Comparison of ENCODE assay signal across 21 cellular contexts in genomic region chr15:77863491-77864105, GRCh38.
DNase-seq lines count a peak whose midpoint lies in the region; ATAC-seq and TF ChIP-seq lines count a peak whose summit lies in the region.
"Had no signal": no experiment of that assay in that cellular context is flagged by ENCODE, and none has a peak within 500 bp of the region (broad histone marks: within the 10 kb centered on the region; RNA-seq: fewer than 3 reads in every experiment).

No MANE protein-coding gene starts in this region.

- peak; percentile 46 for DNase-seq in activated effector memory CD4-positive, alpha-beta T cell treated with anti-CD3 and anti-CD28 coated beads, Interleukin-2, amount 50 U/mL, for 16 hours
- DNase-seq in activated effector memory CD4-positive, alpha-beta T cell treated with Interleukin-2 at 50 U/mL for 16 hours: no peak
- DNase-seq in RWPE2 (ENCODE audit: low spot score) (peak; percentile 66), islet precursor cell (peak; percentile 58), posterior vena cava (ENCODE audit: low spot score) (peak; percentile 58), iPS-NIHi11 (ENCODE audit: low spot score) (no peak)
- DNase-seq: 8988T; C1 segment of cervical spinal cord; CD8-positive, alpha-beta T cell; GOT3; HFFc6; IMR-90; NCI-H1105; NCI-H146; NCI-H2029; NCI-H2227 treated with DMSO at 0.1 percent for 48 hours; NCI-H510A; NCI-H748 treated with DMSO at 0.1 percent for 48 hours had no signal

- H3K27me3 ChIP-seq in RWPE2 (ENCODE audit: insufficient read depth, poor library complexity, severe bottlenecking): no peaks in the 10 kb centered on the region

- no peaks in the 10 kb centered on the region for H3K36me3 ChIP-seq in RWPE2 (ENCODE audit: low read depth)

- H3K4me1 ChIP-seq in RWPE2 (ENCODE audit: insufficient read depth, poor library complexity, severe bottlenecking): no peaks in the 10 kb centered on the region

- intact Hi-C loops in posterior vena cava (cut with DNase I): no loop called here

- no peaks in the 10 kb centered on the region for H3K9me3 ChIP-seq in RWPE2 (ENCODE audit: severe bottlenecking)

- no peak for ATAC-seq in RWPE2 (ENCODE audit: low read depth)
- no peak for ATAC-seq in HG02678 (IDR thresholded peaks at IDR 0.05; ENCODE audit: unreplicated experiment)
- no peak for ATAC-seq in HG03342 (IDR thresholded peaks at IDR 0.05; ENCODE audit: unreplicated experiment)
- ATAC-seq: CD8-positive, alpha-beta T cell had no signal

- no peak overlapping the region for H3K4me3 ChIP-seq in RWPE2 (ENCODE audit: severe bottlenecking)

- no peak overlapping the region for H3K27ac ChIP-seq in RWPE2 (ENCODE audit: poor library complexity, severe bottlenecking)
- H3K27ac ChIP-seq: RWPE1 had no signal

- no peak for TF ChIP-seq CTCF in RWPE2 (IDR thresholded peaks at IDR 0.05; ENCODE audit: poor library complexity, severe bottlenecking)

Comparison
In these comparisons a context has a peak if more than half of its experiments do, and no peak if none do; other contexts are left out.
1. DNase-seq: peak in activated effector memory CD4-positive, alpha-beta T cell treated with anti-CD3 and anti-CD28 coated beads, Interleukin-2, amount 50 U/mL, for 16 hours (single experiment), RWPE2 (single experiment), islet precursor cell (single experiment) and posterior vena cava (single experiment); none in activated effector memory CD4-positive, alpha-beta T cell treated with Interleukin-2 at 50 U/mL for 16 hours (single experiment) and iPS-NIHi11 (single experiment).